Comparison of ENCODE assay signal across 8 cellular contexts in the genomic region with DNA sequence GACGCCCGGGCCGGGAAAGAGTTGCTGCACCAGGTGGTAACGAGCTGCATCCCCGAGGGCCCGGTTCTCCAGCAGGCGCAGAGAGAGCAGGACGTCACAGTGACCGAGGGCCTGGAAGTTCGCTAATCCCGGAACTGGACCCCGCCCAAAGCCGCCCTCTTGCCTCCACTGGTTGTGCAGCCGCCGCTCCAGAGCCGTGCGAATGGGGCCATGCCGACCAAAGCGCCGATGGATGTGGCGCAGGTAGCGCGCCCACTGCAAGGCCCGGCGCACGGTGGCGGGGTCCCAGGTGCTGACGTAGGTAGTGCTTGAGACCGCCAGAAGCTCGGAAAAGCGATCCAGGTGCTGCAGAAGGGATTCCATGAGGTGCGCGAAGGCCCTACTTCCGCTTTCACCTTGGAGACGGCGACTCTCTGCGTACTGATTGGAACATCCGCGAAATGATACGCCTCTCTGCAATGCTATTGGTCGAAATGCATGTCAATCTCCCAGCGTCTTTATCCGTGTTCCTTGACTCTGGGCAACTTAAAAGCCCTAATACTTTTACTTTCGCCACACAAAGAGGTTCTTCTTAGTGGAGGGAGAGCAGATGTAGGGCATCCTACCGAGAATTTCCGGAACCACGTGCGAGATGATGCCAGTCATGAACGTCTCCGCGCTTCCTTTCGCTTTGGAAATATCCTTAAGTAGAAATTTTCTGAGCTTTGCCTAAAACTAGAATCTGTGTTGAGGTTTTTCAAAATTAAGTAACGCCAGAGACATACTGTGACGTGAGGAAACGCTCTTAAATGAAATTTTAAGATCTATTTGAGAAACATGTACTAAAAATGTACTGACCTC. TPM values are rescaled to one million over a fixed set of nuclear protein-coding genes. Genes with fewer than 3 reads are reported as not detected.
DNase-seq lines count a peak whose midpoint lies in the region; ATAC-seq, FAIRE-seq and TF ChIP-seq lines count a peak whose summit lies in the region.

A gene with protein sequence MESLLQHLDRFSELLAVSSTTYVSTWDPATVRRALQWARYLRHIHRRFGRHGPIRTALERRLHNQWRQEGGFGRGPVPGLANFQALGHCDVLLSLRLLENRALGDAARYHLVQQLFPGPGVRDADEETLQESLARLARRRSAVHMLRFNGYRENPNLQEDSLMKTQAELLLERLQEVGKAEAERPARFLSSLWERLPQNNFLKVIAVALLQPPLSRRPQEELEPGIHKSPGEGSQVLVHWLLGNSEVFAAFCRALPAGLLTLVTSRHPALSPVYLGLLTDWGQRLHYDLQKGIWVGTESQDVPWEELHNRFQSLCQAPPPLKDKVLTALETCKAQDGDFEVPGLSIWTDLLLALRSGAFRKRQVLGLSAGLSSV (minus strand): TSS at position 376 of the 840 bp plus-strand sequence. CDS start 13 bp downstream, at position 363.

- H3K4me1 ChIP-seq in prostate gland (replicated peaks): no peaks in the 10 kb centered on the region

- H3K27ac ChIP-seq in prostate gland: peak within 1 kb of the TSS; percentile 86 to 89

- no peaks in the 10 kb centered on the region for H3K9me3 ChIP-seq in prostate gland

- H3K4me3 ChIP-seq in prostate gland: peak within 1 kb of the TSS; percentile 78 to 89

- H3K27ac Mint-ChIP-seq in T-helper 1 cell treated with Interleukin-12 subunit alpha and Interleukin-12 subunit beta and Interleukin-4 antibody, amounts not matched to agents 30 μg/mL and 1 μg/mL, for 36 hours: peak within 1 kb of the TSS; percentile 97

- H3K27me3 Mint-ChIP-seq in T-helper 1 cell treated with Interleukin-12 subunit alpha and Interleukin-12 subunit beta and Interleukin-4 antibody, amounts not matched to agents 30 μg/mL and 1 μg/mL, for 36 hours (ENCODE audit: low read depth): no peaks in the 10 kb centered on the region

- H3K9me3 Mint-ChIP-seq in T-helper 1 cell treated with Interleukin-12 subunit alpha and Interleukin-12 subunit beta and Interleukin-4 antibody, amounts not matched to agents 30 μg/mL and 1 μg/mL, for 36 hours: no peaks in the 10 kb centered on the region

- 1% methylated on average over 35 of the region's 55 CpGs for WGBS in prostate gland

- peaks cover 22% of the 10 kb centered on the region for H3K4me1 Mint-ChIP-seq in T-helper 1 cell treated with Interleukin-12 subunit alpha and Interleukin-12 subunit beta and Interleukin-4 antibody, amounts not matched to agents 30 μg/mL and 1 μg/mL, for 36 hours (ENCODE audit: low read depth)

- in situ Hi-C loops in GM13977 (cut with MboI; ENCODE audit: low pct_unique_long_range_greater_than_20kb, low sequenced_read_pairs, unreplicated experiment): no loop called here

- no peak for FAIRE-seq in urothelium cell line (lab: Jason Lieb, UNC)

- peak; percentile 63 for TF ChIP-seq POLR2A in prostate gland (IDR thresholded peaks at IDR 0.05)

- H3K36me3 Mint-ChIP-seq in T-helper 1 cell treated with Interleukin-12 subunit alpha and Interleukin-12 subunit beta and Interleukin-4 antibody, amounts not matched to agents 30 μg/mL and 1 μg/mL, for 36 hours (ENCODE audit: low read depth): peaks cover 9% of the 10 kb centered on the region

- intact Hi-C loops in left ventricle myocardium superior (cut with micrococcal nuclease) (loop anchor here (10.0 kb wide), 1 partner anchor 191 kb away; no protein-coding TSS in a partner anchor), prostate gland (cut with DNase I) (no loop called here)

- peak within 1 kb of the TSS; percentile 98 for H3K4me3 Mint-ChIP-seq in T-helper 1 cell treated with Interleukin-12 subunit alpha and Interleukin-12 subunit beta and Interleukin-4 antibody, amounts not matched to agents 30 μg/mL and 1 μg/mL, for 36 hours

- no peaks in the 10 kb centered on the region for H3K36me3 ChIP-seq in prostate gland

- ATAC-seq in HG02884 (IDR thresholded peaks at IDR 0.05; ENCODE audit: unreplicated experiment) (peak; percentile 96), left ventricle myocardium superior (peak; percentile 99)

- TF ChIP-seq CTCF in GM13977 (IDR thresholded peaks at IDR 0.05; ENCODE audit: extremely low read depth, insufficient read depth, missing control alignments) (no peak), prostate gland (IDR thresholded peaks at IDR 0.05) (peak in 2 of 4 experiments; percentile 6 to 15)

- H3K27me3 ChIP-seq in prostate gland (replicated peaks; ENCODE audit: insufficient read depth): no peaks in the 10 kb centered on the region

- DNase-seq in GM13977 (ENCODE audit: low spot score): peak; percentile 92
- DNase-seq in NCI-H1694 (lab: John Stamatoyannopoulos, UW): peak; percentile 91
- peak; percentile 98 for DNase-seq in amniotic stem cell (lab: John Stamatoyannopoulos, UW)
- peak; percentile 91 for DNase-seq in left ventricle myocardium superior
- peak; percentile 97 for DNase-seq in prostate gland (ENCODE audit: low spot score)
- peak; percentile 92 for DNase-seq in urothelium cell line (ENCODE audit: low spot score)

RNA-seq across cellular contexts. Expression of the gene that starts here (rescaled TPM):
- total RNA-seq in left ventricle myocardium superior: 5.3 TPM
- total RNA-seq in prostate gland: 10 to 100 TPM; 13.1 to 26.0 TPM

Comparison
In these comparisons a context has a peak if more than half of its experiments do, and no peak if none do; other contexts are left out.
1. Peak in every context shown above with its lines: DNase-seq, ATAC-seq, H3K4me3 ChIP-seq and H3K27ac ChIP-seq.